9 cellular contexts compared by ENCODE assay signal in the genomic region with DNA sequence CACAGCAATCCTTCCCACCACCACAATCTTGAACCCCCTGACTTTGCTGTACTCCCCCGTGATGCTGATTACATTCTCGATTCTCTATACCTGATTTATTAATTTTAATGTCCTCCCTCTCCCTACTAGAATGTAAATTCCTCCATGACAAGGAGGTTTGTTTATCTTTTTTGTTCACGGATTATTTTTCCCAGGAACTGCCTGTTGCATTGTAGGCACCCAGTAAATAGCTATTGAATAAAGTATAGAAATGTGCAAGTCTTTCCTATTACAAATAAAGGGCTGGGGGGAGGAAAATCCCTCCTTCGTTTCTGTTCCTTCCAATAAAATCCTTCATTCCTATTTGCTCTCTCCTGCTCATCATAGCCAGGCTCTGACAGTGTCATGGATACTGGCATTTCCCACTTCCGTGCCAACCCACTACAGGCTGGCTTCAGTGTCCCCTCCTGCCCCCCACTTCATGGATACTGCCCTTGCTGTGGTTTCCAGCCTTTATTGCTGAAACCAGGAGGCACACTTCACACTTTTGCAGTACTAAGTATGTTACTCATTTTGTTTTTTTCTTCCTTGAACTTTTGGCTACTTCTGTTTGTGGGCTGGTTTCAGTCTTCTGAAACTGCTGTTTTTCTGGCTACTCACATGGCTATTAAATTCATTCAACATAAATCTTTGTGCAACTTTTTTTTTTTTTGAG. TPM values are rescaled to one million over a fixed set of nuclear protein-coding genes. Genes with fewer than 3 reads are reported as not detected.
DNase-seq lines count a peak whose midpoint lies in the region; ATAC-seq and TF ChIP-seq lines count a peak whose summit lies in the region.
"Had no signal": no experiment of that assay in that cellular context is flagged by ENCODE, and none has a peak within 500 bp of the region (broad histone marks: within the 10 kb centered on the region; RNA-seq: fewer than 3 reads in every experiment).

No MANE protein-coding gene starts in this region.

- no peak for TF ChIP-seq EP300 in gastroesophageal sphincter (IDR thresholded peaks at IDR 0.05)
- peak in 1 of 4 donors; percentile 14 for TF ChIP-seq EP300 in sigmoid colon (IDR thresholded peaks at IDR 0.05)

- H3K4me1 ChIP-seq in gastroesophageal sphincter (peaks cover 10 to 96% (median 38%) of the 10 kb centered on the region in 3 donors), sigmoid colon (peaks cover 0 to 87% (median 68%) of the 10 kb centered on the region in 4 donors), aorta (ENCODE audit: control insufficient read depth in 1 of 2, insufficient read depth in 2 of 2, low read length in 2 of 2) (peaks cover 6 to 11% of the 10 kb centered on the region in 2 donors)

- DNase-seq in GM04503 (ENCODE audit: low read depth) (peak; percentile 76), T1000 (lab: John Stamatoyannopoulos, UW) (peak; percentile 13), sigmoid colon (no peak), NCI-H2107 (lab: John Stamatoyannopoulos, UW) (no peak), aorta (no peak), DMS153 treated with DMSO at 0.1 percent for 48 hours (lab: John Stamatoyannopoulos, UW; ENCODE audit: unreplicated experiment) (no peak)

- H3K9me3 ChIP-seq in gastroesophageal sphincter (no peaks in the 10 kb centered on the region), sigmoid colon (no peaks in the 10 kb centered on the region), aorta (ENCODE audit: control insufficient read depth, low read length) (no peaks in the 10 kb centered on the region)

- TF ChIP-seq POLR2A in gastroesophageal sphincter (IDR thresholded peaks at IDR 0.05) (no peak), sigmoid colon (IDR thresholded peaks at IDR 0.05) (no peak)

- TF ChIP-seq CTCF in gastroesophageal sphincter (IDR thresholded peaks at IDR 0.05) (no peak), sigmoid colon (IDR thresholded peaks at IDR 0.05) (no peak)

- no peak for ATAC-seq in gastroesophageal sphincter
- no peak for ATAC-seq in aorta (ENCODE audit: low FRiP score)
- no peak for ATAC-seq in HG02610 (IDR thresholded peaks at IDR 0.05; ENCODE audit: unreplicated experiment)

- peak overlapping the region in 3 of 4 donors; percentile 33 to 67 (median 61) for H3K27ac ChIP-seq in gastroesophageal sphincter
- H3K27ac ChIP-seq in sigmoid colon: peak overlapping the region; percentile 40 to 99 (median 59)
- H3K27ac ChIP-seq in aorta (ENCODE audit: low read depth in 1 of 2, low read length in 2 of 2): peak overlapping the region in 1 of 2 donors; percentile 57

- no peak overlapping the region for H3K4me3 ChIP-seq in gastroesophageal sphincter
- no peak overlapping the region for H3K4me3 ChIP-seq in sigmoid colon
- no peak overlapping the region for H3K4me3 ChIP-seq in aorta (ENCODE audit: low read length in 2 of 2)
- H3K4me3 ChIP-seq: skin epidermis had no signal

- H3K27me3 ChIP-seq in gastroesophageal sphincter: no peaks in the 10 kb centered on the region
- no peaks in the 10 kb centered on the region for H3K27me3 ChIP-seq in sigmoid colon
- H3K27me3 ChIP-seq in aorta (ENCODE audit: control insufficient read depth in 1 of 2, insufficient read depth in 2 of 2, low read length in 1 of 2): no peaks in the 10 kb centered on the region

- intact Hi-C loops in sigmoid colon (cut with DNase I): no loop called here
- intact Hi-C loops in aorta (cut with DNase I): loop anchor here in 1 of 2 donors (5.0 to 10.0 kb wide), 2 partner anchors 34 to 67 kb away; no protein-coding TSS in a partner anchor

- 11 to 16% methylated on average over 5 of the region's 5 CpGs for WGBS in gastroesophageal sphincter (ENCODE audit: low coverage in 1 of 2), 2 donors
- WGBS in sigmoid colon, 2 donors: 64 to 66% methylated on average over 5 of the region's 5 CpGs
- WGBS in aorta, 2 donors: 30 to 33% methylated on average over 5 of the region's 5 CpGs

- H3K36me3 ChIP-seq in gastroesophageal sphincter (no peaks in the 10 kb centered on the region), sigmoid colon (no peaks in the 10 kb centered on the region), aorta (ENCODE audit: control insufficient read depth in 1 of 2, insufficient read depth in 2 of 2, low read length in 1 of 2) (no peaks in the 10 kb centered on the region)

RNA-seq across cellular contexts. Expression of gene KIF1B, which starts 7.5 kb away (rescaled TPM):
- total RNA-seq in gastroesophageal sphincter (10 to 100 TPM; 63.1 to 83.8 (median 71.2) TPM), sigmoid colon (10 to 100 TPM; 46.4 to 78.4 (median 52.8) TPM), aorta (10 to 100 TPM; 60.0 to 67.6 TPM)
- polyA plus RNA-seq in sigmoid colon (10 to 100 TPM in 1 of 3 donors, 1 to 10 TPM in 2; 4.8 to 14.5 (median 5.1) TPM), aorta (10 to 100 TPM in 1 of 2 donors, 1 to 10 TPM in 1; 7.4 to 10.2 TPM)

Comparison
In these comparisons a context has a peak if more than half of its experiments do, and no peak if none do; other contexts are left out.
1. DNase-seq: peak in GM04503 (single experiment) and T1000 (single experiment); none in sigmoid colon (single experiment), NCI-H2107 (single experiment), aorta (0 of 2) and DMS153 treated with DMSO at 0.1 percent for 48 hours (single experiment).